In genomic region chr12:57233357-57234232, GRCh38 we compare ENCODE assay signal across 11 cellular contexts. TPM values are rescaled to one million over a fixed set of nuclear protein-coding genes. Genes with fewer than 3 reads are reported as not detected.
DNase-seq lines count a peak whose midpoint lies in the region; ATAC-seq and TF ChIP-seq lines count a peak whose summit lies in the region.
"Had no signal": no experiment of that assay in that cellular context is flagged by ENCODE, and none has a peak within 500 bp of the region (broad histone marks: within the 10 kb centered on the region; RNA-seq: fewer than 3 reads in every experiment).

No MANE protein-coding gene starts in this region.

- no peaks in the 10 kb centered on the region for H3K9me2 ChIP-seq in Loucy (replicated peaks; ENCODE audit: low read depth, low read length)

- peaks cover 40% of the 10 kb centered on the region for H3K4me1 ChIP-seq in Loucy (ENCODE audit: insufficient read depth, low read length, poor library complexity, severe bottlenecking)
- H3K4me1 ChIP-seq in liver (ENCODE audit: control insufficient read depth in 4 of 4, insufficient read depth in 4 of 4, low read length in 3 of 4), result peaks cover 17 to 62% (median 48%) of the 10 kb centered on the region in 4 donors

- H3K4me3 ChIP-seq in Loucy (ENCODE audit: low read length, poor library complexity, severe bottlenecking) (no peak overlapping the region), cardiac fibroblast (replicated peaks in 1 of 2; ENCODE audit: low read depth in 2 of 2, low read length in 2 of 2) (no peak overlapping the region), liver (ENCODE audit: low read depth in 1 of 3, low read length in 3 of 3) (no peak overlapping the region)

- peaks cover 44% of the 10 kb centered on the region for H3K79me2 ChIP-seq in Loucy (ENCODE audit: insufficient read depth, low read length)

- no peak overlapping the region for H2AFZ ChIP-seq in Loucy (ENCODE audit: low read length)

- H3K27me3 ChIP-seq in Loucy (ENCODE audit: insufficient read depth, low read length, poor library complexity, severe bottlenecking) (no peaks in the 10 kb centered on the region), liver (ENCODE audit: control insufficient read depth in 4 of 4, insufficient read depth in 4 of 4, low read length in 3 of 4) (no peaks in the 10 kb centered on the region)

- H3K9me3 ChIP-seq in Loucy (ENCODE audit: insufficient read depth, low read depth, low read length), result no peaks in the 10 kb centered on the region
- no peaks in the 10 kb centered on the region for H3K9me3 ChIP-seq in liver (ENCODE audit: control insufficient read depth in 4 of 4, low read length in 3 of 4)
- H3K9me3 ChIP-seq: neutrophil had no signal

- in situ Hi-C loops in ACHN (cut with HindIII; ENCODE audit: low pct_ligation_motif_present, low pct_unique_long_range_greater_than_20kb, low sequenced_read_pairs), result no loop called here

- peak overlapping the region; percentile 95 for H3K4me2 ChIP-seq in Loucy (ENCODE audit: low read depth, low read length, poor library complexity, severe bottlenecking)

- TF ChIP-seq RAD21 in liver (IDR thresholded peaks at IDR 0.05), result no peak

- no peaks in the 10 kb centered on the region for H3F3A ChIP-seq in Loucy (ENCODE audit: low read depth)

- H4K20me1 ChIP-seq in Loucy (ENCODE audit: insufficient read depth, low read length, poor library complexity, severe bottlenecking), result peaks cover 47% of the 10 kb centered on the region

- H3K9ac ChIP-seq in Loucy (ENCODE audit: low read depth, low read length, poor library complexity, severe bottlenecking) (peak overlapping the region; percentile 94), liver (ENCODE audit: low read depth in 1 of 2, low read length in 2 of 2) (no peak overlapping the region)

- ATAC-seq in GM18519 (IDR thresholded peaks at IDR 0.05; ENCODE audit: low FRiP score, unreplicated experiment), result no peak
- no peak for ATAC-seq in GM21515 (IDR thresholded peaks at IDR 0.05; ENCODE audit: unreplicated experiment)

- TF ChIP-seq CTCF in 22Rv1 (IDR thresholded peaks at IDR 0.05), result no peak
- TF ChIP-seq CTCF in Loucy (conservative IDR thresholded peaks at IDR 0.05; ENCODE audit: low read length), result no peak
- TF ChIP-seq CTCF in cardiac fibroblast (IDR thresholded peaks at IDR 0.05; ENCODE audit: low read depth, low read length), result no peak
- no peak for TF ChIP-seq CTCF in liver (IDR thresholded peaks at IDR 0.05; ENCODE audit: low read depth, low read length, missing input control)

- H3K36me3 ChIP-seq in Loucy (ENCODE audit: insufficient read depth, low read length) (peaks cover 30% of the 10 kb centered on the region; the same call in 1 of the 2 replicates), liver (ENCODE audit: control insufficient read depth in 4 of 4, insufficient read depth in 3 of 4, low read depth in 1 of 4, low read length in 3 of 4) (peaks cover 12 to 20% (median 15%) of the 10 kb centered on the region in 4 donors)

- DNase-seq in cardiac fibroblast (ENCODE audit: low read depth in 2 of 2) (peak; percentile 78 to 95), kidney glomerular epithelial cell (lab: John Stamatoyannopoulos, UW) (no peak), ACHN (no peak)
- DNase-seq: T1000 had no signal

- H3K27ac ChIP-seq in 22Rv1 (peak overlapping the region; percentile 100), liver (ENCODE audit: low read depth in 1 of 2, low read length in 2 of 2) (peak overlapping the region; percentile 29 to 63)
- H3K27ac ChIP-seq: neutrophil had no signal

- 79% methylated on average over 15 of the region's 15 CpGs for WGBS in liver

TF ChIP-seq in liver, 16 proteins besides CTCF, POLR2A, EP300 and RAD21:
- TF ChIP-seq FOXA1 (IDR thresholded peaks at IDR 0.05), result no peak
- no peak for TF ChIP-seq HNF4A (conservative IDR thresholded peaks at IDR 0.05)
- TF ChIP-seq HNF4G (IDR thresholded peaks at IDR 0.05), result no peak
- no peak for TF ChIP-seq JUND (IDR thresholded peaks at IDR 0.05)
- TF ChIP-seq GABPA (IDR thresholded peaks at IDR 0.05 in 1 of 2, conservative IDR thresholded peaks at IDR 0.05 in 1 of 2), result no peak
- TF ChIP-seq NR2F2 (IDR thresholded peaks at IDR 0.05), result no peak
- no peak for TF ChIP-seq MAX (IDR thresholded peaks at IDR 0.05)
- no peak for TF ChIP-seq RXRA (IDR thresholded peaks at IDR 0.05)
- TF ChIP-seq ZBTB33 (IDR thresholded peaks at IDR 0.05), result no peak
- no peak for TF ChIP-seq ATF3 (IDR thresholded peaks at IDR 0.05)
- no peak for TF ChIP-seq YY1 (IDR thresholded peaks at IDR 0.05)
- no peak for TF ChIP-seq TAF1 (conservative IDR thresholded peaks at IDR 0.05)

RNA-seq across cellular contexts. Expression of gene SHMT2, which starts 4.1 kb away (rescaled TPM):
- 100 to 1,000 TPM in 1 of 2 donors, 10 to 100 TPM in 1; 66.7 to 236 TPM for total RNA-seq in liver
- polyA plus RNA-seq in liver, result 100 to 1,000 TPM; 121 to 276 TPM

RNA-seq across cellular contexts. Expression of gene NXPH4, which starts 17.0 kb away (rescaled TPM):
- total RNA-seq in liver, result not detected
- under 1 TPM in 1 of 2 donors, not detected in 1; 0.15 TPM for polyA plus RNA-seq in liver
- total RNA-seq: epithelial cell of proximal tubule had no signal

RNA-seq across cellular contexts. Expression of gene STAC3, which starts 17.4 kb away (rescaled TPM):
- total RNA-seq in liver, result 1 to 10 TPM in 1 of 2 donors, under 1 TPM in 1; 0.84 to 1.1 TPM
- polyA plus RNA-seq in liver, result 1 to 10 TPM in 1 of 2 donors, under 1 TPM in 1; 0.19 to 1.3 TPM
- total RNA-seq: epithelial cell of proximal tubule had no signal

Comparison
In these comparisons a context has a peak if more than half of its experiments do, and no peak if none do; other contexts are left out.
1. DNase-seq: peak in cardiac fibroblast (2 of 2); none in kidney glomerular epithelial cell (single experiment) and ACHN (single experiment).